ENCODE assay signal across 22 cellular contexts in genomic region chr13:48588120-48588519, GRCh38. TPM values are rescaled to one million over a fixed set of nuclear protein-coding genes. Genes with fewer than 3 reads are reported as not detected.
A peak's percentile ranks its signal among the peaks of the same experiment; 100 is the strongest.
DNase-seq lines count a peak whose midpoint lies in the region; ATAC-seq and TF ChIP-seq lines count a peak whose summit lies in the region.
"Had no signal": no experiment of that assay in that cellular context is flagged by ENCODE, and none has a peak within 500 bp of the region (broad histone marks: within the 10 kb centered on the region; RNA-seq: fewer than 3 reads in every experiment).

No MANE protein-coding gene starts in this region.

- peaks cover 16 to 29% of the 10 kb centered on the region in 2 donors for H3K4me1 Mint-ChIP-seq in stimulated activated naive B cell treated with anti-CD40 and anti-IgM and Interleukin-4, amounts not matched to agents 10 μg/mL and 1 μg/mL and 100 μg/mL, for 72 hours
- peaks cover 10% of the 10 kb centered on the region for H3K4me1 Mint-ChIP-seq in activated naive CD8-positive, alpha-beta T cell treated with anti-CD3 and anti-CD28 coated beads for 36 hours

- H3K79me2 ChIP-seq in SK-N-SH (ENCODE audit: insufficient read depth) = no peaks in the 10 kb centered on the region
- peaks cover 34% of the 10 kb centered on the region for H3K79me2 ChIP-seq in OCI-LY3 (ENCODE audit: low read length)

- H4K20me1 ChIP-seq in SK-N-SH (ENCODE audit: insufficient read depth) (no peaks in the 10 kb centered on the region), OCI-LY3 (ENCODE audit: insufficient read depth, low read length) (no peaks in the 10 kb centered on the region)
- H4K20me1 ChIP-seq: BLaER1 had no signal

- H3K9me3 Mint-ChIP-seq in stimulated activated naive B cell treated with anti-CD40 and anti-IgM and Interleukin-4, amounts not matched to agents 10 μg/mL and 1 μg/mL and 100 μg/mL, for 72 hours = peaks cover 5 to 6% of the 10 kb centered on the region in 2 donors
- H3K9me3 Mint-ChIP-seq in activated naive CD8-positive, alpha-beta T cell treated with anti-CD3 and anti-CD28 coated beads for 36 hours = peaks cover 5% of the 10 kb centered on the region
- H3K9me3 Mint-ChIP-seq: CD4-positive, CD25-positive, alpha-beta regulatory T cell had no signal

- ATAC-seq in SK-N-SH treated with all-trans-retinoic acid at 6 μM for 48 hours (no peak), lung (ENCODE audit: insufficient read depth, low FRiP score) (no peak)
- ATAC-seq in stimulated activated naive B cell treated with anti-CD40 and anti-IgM and Interleukin-4, amounts not matched to agents 10 μg/mL and 1 μg/mL and 100 μg/mL, for 72 hours (replicated peaks) = no peak
- ATAC-seq: GM23338 had no signal

- POLR2A ChIA-PET in SK-N-SH (lab: Yijun Ruan, JAX) = no interaction called here

- H3K4me3 Mint-ChIP-seq in stimulated activated naive B cell treated with anti-CD40 and anti-IgM and Interleukin-4, amounts not matched to agents 10 μg/mL and 1 μg/mL and 100 μg/mL, for 72 hours = no peak overlapping the region
- H3K4me3 Mint-ChIP-seq in activated naive CD8-positive, alpha-beta T cell treated with anti-CD3 and anti-CD28 coated beads for 36 hours = no peak overlapping the region
- H3K4me3 Mint-ChIP-seq: CD4-positive, CD25-positive, alpha-beta regulatory T cell; GM23338 had no signal

- DNase-seq in SK-N-SH = no peak
- DNase-seq in lung (ENCODE audit: low spot score) = peak; percentile 3
- no peak for DNase-seq in stimulated activated naive B cell treated with anti-CD40 and anti-IgM and Interleukin-4, amounts not matched to agents 10 μg/mL and 1 μg/mL and 100 μg/mL, for 72 hours
- DNase-seq in activated naive CD8-positive, alpha-beta T cell treated with anti-CD3 and anti-CD28 coated beads for 36 hours = no peak
- no peak for DNase-seq in AG08396 (ENCODE audit: low spot score)
- no peak for DNase-seq in erythroblast (lab: John Stamatoyannopoulos, UW)
- DNase-seq: ACHN; CD4-positive, CD25-positive, alpha-beta regulatory T cell; MM.1S; NCI-H2029; NCI-H446 treated with DMSO at 0.1 percent for 48 hours; NCI-H526; NCI-H82; RPMI8226; SHP77 treated with DMSO at 0.1 percent for 48 hours had no signal

- peaks cover 5 to 8% of the 10 kb centered on the region in 2 donors for H3K36me3 Mint-ChIP-seq in stimulated activated naive B cell treated with anti-CD40 and anti-IgM and Interleukin-4, amounts not matched to agents 10 μg/mL and 1 μg/mL and 100 μg/mL, for 72 hours
- no peaks in the 10 kb centered on the region for H3K36me3 Mint-ChIP-seq in activated naive CD8-positive, alpha-beta T cell treated with anti-CD3 and anti-CD28 coated beads for 36 hours

- H3F3A ChIP-seq in SK-N-SH (replicated peaks; ENCODE audit: insufficient read depth) = no peaks in the 10 kb centered on the region

- H3K9me3 ChIP-seq in SK-N-SH (no peaks in the 10 kb centered on the region), OCI-LY3 (ENCODE audit: insufficient read depth, low read length) (peaks cover 9% of the 10 kb centered on the region; the same call in 1 of the 2 replicates), lung (ENCODE audit: control insufficient read depth in 2 of 2, insufficient read depth in 1 of 2, low read length in 1 of 2) (peaks cover 0 to 2% of the 10 kb centered on the region in 2 donors)

- H3K27me3 Mint-ChIP-seq in stimulated activated naive B cell treated with anti-CD40 and anti-IgM and Interleukin-4, amounts not matched to agents 10 μg/mL and 1 μg/mL and 100 μg/mL, for 72 hours = peaks cover 50 to 68% of the 10 kb centered on the region in 2 donors
- peaks cover 21% of the 10 kb centered on the region for H3K27me3 Mint-ChIP-seq in activated naive CD8-positive, alpha-beta T cell treated with anti-CD3 and anti-CD28 coated beads for 36 hours

- no peak for TF ChIP-seq EP300 in SK-N-SH (IDR thresholded peaks at IDR 0.05; ENCODE audit: borderline replicate concordance in 1 of 2, low read depth in 1 of 2, low read length in 1 of 2)

- H3K9me2 ChIP-seq in SK-N-SH = no peaks in the 10 kb centered on the region

- H3K27me3 ChIP-seq in SK-N-SH (ENCODE audit: insufficient read depth) (no peaks in the 10 kb centered on the region), OCI-LY3 (ENCODE audit: low read depth, low read length) (no peaks in the 10 kb centered on the region), lung (ENCODE audit: control insufficient read depth, insufficient read depth) (no peaks in the 10 kb centered on the region)
- H3K27me3 ChIP-seq: BLaER1 had no signal

- no peak for TF ChIP-seq POLR2A in erythroblast (IDR thresholded peaks at IDR 0.05; ENCODE audit: low read length)

- H2AFZ ChIP-seq in SK-N-SH (ENCODE audit: low read depth) (no peak overlapping the region), OCI-LY3 (ENCODE audit: low read depth, low read length) (no peak overlapping the region)
- H2AFZ ChIP-seq: GM23338 had no signal

- no peaks in the 10 kb centered on the region for H3K36me3 ChIP-seq in SK-N-SH (replicated peaks in 1 of 2; ENCODE audit: control insufficient read depth in 1 of 2, insufficient read depth in 2 of 2, low read length in 1 of 2)
- H3K36me3 ChIP-seq in OCI-LY3 (replicated peaks; ENCODE audit: low read depth, low read length) = peaks cover 45% of the 10 kb centered on the region
- H3K36me3 ChIP-seq in lung (ENCODE audit: control insufficient read depth in 2 of 2, insufficient read depth in 2 of 2, low read length in 2 of 2) = no peaks in the 10 kb centered on the region
- H3K36me3 ChIP-seq: BLaER1, HAP-1 had no signal

- CTCF ChIA-PET in SK-N-SH (lab: Yijun Ruan, JAX) = interaction anchor here (1.5 kb wide), 1 partner anchor 181 kb away, joined by 3 read pairs; no protein-coding TSS in a partner anchor

- H3K4me3 ChIP-seq in SK-N-SH (ENCODE audit: low read depth in 2 of 2, low read length in 1 of 2) (no peak overlapping the region), OCI-LY3 (ENCODE audit: low read length) (peak overlapping the region; percentile 65; the same call in 1 of the 2 replicates), lung (no peak overlapping the region)
- H3K4me3 ChIP-seq: BLaER1, GM23338, HAP-1 had no signal

- no peak overlapping the region for H3K27ac ChIP-seq in SK-N-SH (ENCODE audit: low read depth in 2 of 2, low read length in 1 of 2)
- no peak overlapping the region for H3K27ac ChIP-seq in OCI-LY3 (ENCODE audit: low read length)
- H3K27ac ChIP-seq in lung (ENCODE audit: low read depth in 1 of 2, low read length in 1 of 2) = no peak overlapping the region
- H3K27ac ChIP-seq: 22Rv1, BLaER1, KMS-11 had no signal

- H3K4me1 ChIP-seq in SK-N-SH (ENCODE audit: control insufficient read depth in 1 of 2, insufficient read depth in 2 of 2, low read depth in 1 of 2, low read length in 1 of 2) (peaks cover 4% of the 10 kb centered on the region in 2 experiments; a peak in 2 of 4 replicates), OCI-LY3 (ENCODE audit: low read length) (peaks cover 75% of the 10 kb centered on the region), lung (ENCODE audit: control insufficient read depth in 2 of 2, insufficient read depth in 2 of 2, low read length in 2 of 2) (peaks cover 4 to 8% of the 10 kb centered on the region in 2 donors)

- H3K4me2 ChIP-seq in SK-N-SH (no peak overlapping the region), OCI-LY3 (ENCODE audit: low read length) (no peak overlapping the region)
- H3K4me2 ChIP-seq: BLaER1, GM23338, KMS-11 had no signal

- H3K9ac ChIP-seq in SK-N-SH (no peak overlapping the region), OCI-LY3 (ENCODE audit: low read length) (no peak overlapping the region)
- H3K9ac ChIP-seq: BLaER1, KMS-11 had no signal

- TF ChIP-seq RAD21 in SK-N-SH (IDR thresholded peaks at IDR 0.05; ENCODE audit: low read length) = no peak

- peak overlapping the region; percentile 44 for H3K27ac Mint-ChIP-seq in stimulated activated naive B cell treated with anti-CD40 and anti-IgM and Interleukin-4, amounts not matched to agents 10 μg/mL and 1 μg/mL and 100 μg/mL, for 72 hours
- no peak overlapping the region for H3K27ac Mint-ChIP-seq in activated naive CD8-positive, alpha-beta T cell treated with anti-CD3 and anti-CD28 coated beads for 36 hours
- H3K27ac Mint-ChIP-seq: CD4-positive, CD25-positive, alpha-beta regulatory T cell; GM23338 had no signal

- 88% methylated on average over 2 of the region's 2 CpGs for WGBS in SK-N-SH (ENCODE audit: low lambda C conversion rate)
- 99 to 100% methylated on average over 2 of the region's 2 CpGs for WGBS in lung, 2 donors

- no peak for TF ChIP-seq CTCF in SK-N-SH (IDR thresholded peaks at IDR 0.05)
- TF ChIP-seq CTCF in OCI-LY3 (IDR thresholded peaks at IDR 0.05; ENCODE audit: low read depth, low read length) = no peak
- no peak for TF ChIP-seq CTCF in lung (IDR thresholded peaks at IDR 0.05; ENCODE audit: control extremely low read depth, extremely low read depth)

TF ChIP-seq in SK-N-SH treated with all-trans-retinoic acid at 6 μM for 48 hours, 23 proteins besides CTCF, POLR2A, EP300 and RAD21:
- TF ChIP-seq ZNF565 (CRISPR knock-in tag; conservative IDR thresholded peaks at IDR 0.05; ENCODE audit: low read depth) = no peak
- TF ChIP-seq ZFP30 (CRISPR knock-in tag; IDR thresholded peaks at IDR 0.05) = 0 out of 2 replicates have a peak, but pooled peaks have one; percentile 8

TF ChIP-seq in SK-N-SH, 30 proteins besides CTCF, POLR2A, EP300 and RAD21:
- TF ChIP-seq FOXM1 (IDR thresholded peaks at IDR 0.05; ENCODE audit: low read depth) = no peak
- TF ChIP-seq MEF2A (IDR thresholded peaks at IDR 0.05; ENCODE audit: borderline replicate concordance, low read depth) = no peak
- no peak for TF ChIP-seq TCF12 (IDR thresholded peaks at IDR 0.05)
- TF ChIP-seq JUND (IDR thresholded peaks at IDR 0.05) = no peak
- TF ChIP-seq TEAD4 (IDR thresholded peaks at IDR 0.05; ENCODE audit: borderline replicate concordance, insufficient read depth) = no peak
- TF ChIP-seq FOSL2 (IDR thresholded peaks at IDR 0.05; ENCODE audit: borderline replicate concordance, low read depth) = no peak
- no peak for TF ChIP-seq RCOR1 (IDR thresholded peaks at IDR 0.05; ENCODE audit: low read length)

RNA-seq across cellular contexts. Expression of gene RCBTB2, which starts 55.2 kb away (rescaled TPM):
- 2.8 and 4.3 TPM in 2 replicates for polyA plus RNA-seq in SK-N-SH (2012; rRNA removed)
- 3.2 and 3.4 TPM in 2 replicates for polyA plus RNA-seq in SK-N-SH (2012; cell fraction: cytosol; rRNA removed)
- polyA plus RNA-seq in SK-N-SH (2012; cell fraction: nucleus; rRNA removed) = 2.4 and 4.7 TPM in 2 replicates
- 10 to 100 TPM in 1 of 2 donors, 1 to 10 TPM in 1; 10.0 to 18.4 TPM for total RNA-seq in lung
- polyA plus RNA-seq in lung = 10 to 100 TPM in 1 of 2 donors, 1 to 10 TPM in 1; 8.5 to 14.2 TPM
- 1 to 10 TPM; 1.9 to 2.4 TPM for total RNA-seq in activated naive CD8-positive, alpha-beta T cell treated with anti-CD3 and anti-CD28 coated beads for 36 hours
